ENCODE assay signal across 9 cellular contexts in the genomic region with DNA sequence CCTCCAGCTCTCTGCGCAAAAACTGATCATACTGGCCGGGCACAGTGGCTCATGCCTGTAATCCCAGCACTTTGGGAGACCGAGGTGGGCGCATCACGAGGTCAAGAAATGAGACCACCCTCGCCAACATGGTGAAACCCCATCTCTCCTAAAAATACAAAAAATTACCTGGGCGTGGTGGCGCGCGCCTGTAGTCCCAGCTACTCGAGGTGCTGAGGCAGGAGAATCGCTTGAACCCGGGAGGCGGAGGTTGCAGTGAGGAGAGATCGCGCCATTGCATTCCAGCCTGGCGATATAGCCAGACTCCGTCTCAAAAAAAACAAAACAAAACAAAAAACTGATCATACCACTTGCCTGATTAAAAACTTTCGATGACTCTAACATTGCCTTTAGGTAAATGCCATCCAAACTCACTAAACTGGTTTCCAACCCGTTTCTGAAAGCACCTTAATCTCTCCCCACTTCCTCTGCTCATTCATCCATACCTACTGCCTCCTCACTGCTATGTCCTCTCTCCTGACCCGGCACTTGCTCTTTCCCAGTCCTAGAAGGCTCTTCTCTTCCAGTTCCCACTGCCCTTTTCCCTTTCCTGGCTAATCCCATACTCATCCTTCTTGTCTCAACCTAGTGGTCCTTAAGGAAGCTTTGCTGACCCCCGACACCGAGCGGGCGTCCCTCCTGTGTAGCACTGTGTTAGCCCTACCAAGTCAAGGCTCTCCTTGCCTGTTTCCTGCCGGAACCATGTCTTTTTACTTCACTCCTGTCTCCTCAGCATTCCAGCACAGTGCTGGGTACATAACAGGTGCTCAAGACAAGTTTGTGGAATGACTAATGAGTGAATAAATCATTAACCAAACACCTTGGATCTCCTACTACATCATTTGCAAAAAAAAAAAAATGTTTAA. TPM values are rescaled to one million over a fixed set of nuclear protein-coding genes. Genes with fewer than 3 reads are reported as not detected.
DNase-seq lines count a peak whose midpoint lies in the region; ATAC-seq, FAIRE-seq and TF ChIP-seq lines count a peak whose summit lies in the region.
"Had no signal": no experiment of that assay in that cellular context is flagged by ENCODE, and none has a peak within 500 bp of the region (broad histone marks: within the 10 kb centered on the region; RNA-seq: fewer than 3 reads in every experiment).

No MANE protein-coding gene starts in this region.

- CTCF ChIA-PET in CD8-positive, alpha-beta memory T cell (lab: Charles Lee), result no interaction called here
- CTCF ChIA-PET in GM12878 (lab: Yijun Ruan, JAX), result interaction anchor here (0.6 kb wide), 1 partner anchor 112 kb away, joined by 3 read pairs; no protein-coding TSS in a partner anchor
- CTCF ChIA-PET in HepG2 (lab: Yijun Ruan, JAX; ENCODE audit: low intra/inter-chr PET ratio, low total read pairs), result no interaction called here

- H3K4me1 ChIP-seq in CD8-positive, alpha-beta memory T cell (ENCODE audit: insufficient read depth, low read length), result peaks cover 46% of the 10 kb centered on the region
- H3K4me1 ChIP-seq in GM12878 (ENCODE audit: control insufficient read depth, insufficient read depth, low read length), result peaks cover 8% of the 10 kb centered on the region
- H3K4me1 ChIP-seq in HepG2 (ENCODE audit: insufficient read depth, low read length), result peaks cover 42% of the 10 kb centered on the region
- no peaks in the 10 kb centered on the region for H3K4me1 ChIP-seq in aorta (ENCODE audit: control insufficient read depth in 1 of 2, insufficient read depth in 2 of 2, low read length in 2 of 2)

- SMC1A ChIA-PET in GM12878 (lab: Charles Lee; ENCODE audit: uncharacterized antibody, unreplicated experiment), result interaction anchor here (0.7 to 1.9 kb wide), 6 partner anchors 16 to 384 kb away, joined by 3 to 4 read pairs (median 4); no protein-coding TSS in a partner anchor

- FAIRE-seq in GM12878 (lab: Jason Lieb, UNC), result no peak
- FAIRE-seq in HepG2 (lab: Jason Lieb, UNC), result no peak

- in situ Hi-C loops in GM12878 (cut with MboI), result no loop called here
- in situ Hi-C loops in HepG2 (cut with HindIII; ENCODE audit: extremely low pct_ligation_motif_present, low pct_unique_long_range_greater_than_20kb), result no loop called here

- RAD21 ChIA-PET in GM12878 (lab: Charles Lee; ENCODE audit: unreplicated experiment), result interaction anchor here (2.8 kb wide), 1 partner anchor 75 kb away, joined by 22 read pairs; the partner anchor contains the start of gene UMAD1

- H3K4me1 Mint-ChIP-seq in CD8-positive, alpha-beta memory T cell, result peaks cover 33 to 39% (median 38%) of the 10 kb centered on the region in 3 donors

- H3K4me2 ChIP-seq in GM12878 (ENCODE audit: control insufficient read depth, insufficient read depth), result peak overlapping the region; percentile 51
- H3K4me2 ChIP-seq in HepG2 (ENCODE audit: low read depth, low read length), result peak overlapping the region; percentile 76

- H4K20me1 ChIP-seq in GM12878 (ENCODE audit: control insufficient read depth, insufficient read depth), result no peaks in the 10 kb centered on the region
- no peaks in the 10 kb centered on the region for H4K20me1 ChIP-seq in HepG2 (ENCODE audit: insufficient read depth, low read length)

- no TSS peak for BruUV-seq in GM12878 (replicated peaks; lab: Mats Ljungman, UMichigan)
- BruUV-seq in HepG2 (replicated peaks; lab: Mats Ljungman, UMichigan), result TSS peak; percentile 65

- WGBS in GM12878 (ENCODE audit: insufficient coverage, insufficient replicate concordance, low lambda C conversion rate, missing lambda C conversion rate), result 90% methylated on average over 23 of the region's 26 CpGs
- 77% methylated on average over 26 of the region's 26 CpGs for WGBS in HepG2 (ENCODE audit: low lambda C conversion rate)
- 91% methylated on average over 26 of the region's 26 CpGs for WGBS in aorta, 2 donors

- no peaks in the 10 kb centered on the region for H3K9me3 Mint-ChIP-seq in CD8-positive, alpha-beta memory T cell

- no peaks in the 10 kb centered on the region for H3K27me3 Mint-ChIP-seq in CD8-positive, alpha-beta memory T cell

- intact Hi-C loops in GM12878 (cut with micrococcal nuclease; ENCODE audit: unreplicated experiment) (loop anchor here (5.0 kb wide), 4 partner anchors 251 to 551 kb away; partner anchors contain the start of gene GLCCI1), HepG2 (cut with micrococcal nuclease; ENCODE audit: unreplicated experiment) (no loop called here), aorta (cut with DNase I) (loop anchor here in 1 of 2 donors (2.0 kb wide), 1 partner anchor 75 kb away; the partner anchor contains the start of gene UMAD1)

- H3K4me3 Mint-ChIP-seq in CD8-positive, alpha-beta memory T cell, result no peak overlapping the region
- H3K4me3 Mint-ChIP-seq: neural crest cell had no signal

- H3K27ac ChIP-seq in CD8-positive, alpha-beta memory T cell (ENCODE audit: low read depth, low read length), result peak overlapping the region; percentile 77
- H3K27ac ChIP-seq in GM12878 (ENCODE audit: control insufficient read depth, insufficient read depth) (peak overlapping the region; percentile 99), HepG2 (ENCODE audit: extremely low read length, insufficient read depth, low read length) (peak overlapping the region; percentile 73), aorta (ENCODE audit: low read depth in 1 of 2, low read length in 2 of 2) (peak overlapping the region; percentile 62 to 88)

- TF ChIP-seq EP300 in GM12878 (IDR thresholded peaks at IDR 0.05; ENCODE audit: borderline replicate concordance in 1 of 2, control insufficient read depth in 1 of 2, low read depth in 2 of 2, low read length in 2 of 2), result no peak
- TF ChIP-seq EP300 in HepG2 (IDR thresholded peaks at IDR 0.05; ENCODE audit: low read depth in 2 of 2, low read length in 2 of 2), result no peak
- no peak for TF ChIP-seq EP300 in HepG2 (CRISPR knock-in tag; IDR thresholded peaks at IDR 0.05; ENCODE audit: borderline replicate concordance)

- no peaks in the 10 kb centered on the region for H3K9me3 ChIP-seq in CD8-positive, alpha-beta memory T cell (ENCODE audit: low read length)
- no peaks in the 10 kb centered on the region for H3K9me3 ChIP-seq in GM12878 (replicated peaks; ENCODE audit: control insufficient read depth, insufficient read depth, low read length)
- no peaks in the 10 kb centered on the region for H3K9me3 ChIP-seq in HepG2 (ENCODE audit: low read length)
- H3K9me3 ChIP-seq in aorta (ENCODE audit: control insufficient read depth, low read length), result no peaks in the 10 kb centered on the region

- no peak for TF ChIP-seq RAD21 in GM12878 (IDR thresholded peaks at IDR 0.05; ENCODE audit: insufficient read depth, low read depth, low read length)
- no peak for TF ChIP-seq RAD21 in HepG2 (CRISPR knock-in tag; IDR thresholded peaks at IDR 0.05)

- peak overlapping the region; percentile 94 for H2AFZ ChIP-seq in GM12878 (ENCODE audit: control insufficient read depth, low read depth, low read length)
- H2AFZ ChIP-seq in HepG2 (ENCODE audit: low read length), result peak overlapping the region; percentile 97

- TF ChIP-seq CTCF in GM12878 (IDR thresholded peaks at IDR 0.05 in 2 of 3, conservative IDR thresholded peaks at IDR 0.05 in 1 of 3; ENCODE audit: control insufficient read depth in 2 of 3, extremely low read depth in 1 of 3, insufficient read depth in 1 of 3, low read depth in 3 of 3, low read length in 3 of 3) (no peak), HepG2 (CRISPR knock-in tag; IDR thresholded peaks at IDR 0.05) (no peak)

- H3K79me2 ChIP-seq in GM12878 (ENCODE audit: control insufficient read depth, insufficient read depth, low read length) (peaks cover 42% of the 10 kb centered on the region), HepG2 (ENCODE audit: insufficient read depth, low read length) (peaks cover 31% of the 10 kb centered on the region)

- peak overlapping the region; percentile 57 for H3K4me3 ChIP-seq in CD8-positive, alpha-beta memory T cell (ENCODE audit: low read length)
- H3K4me3 ChIP-seq in GM12878, result peak overlapping the region; percentile 89; the same call in 1 of the 2 replicates
- H3K4me3 ChIP-seq in HepG2 (replicated peaks in 1 of 3; ENCODE audit: insufficient read depth in 1 of 3, low read depth in 2 of 3, low read length in 3 of 3), result peak overlapping the region; percentile 67 to 83 (median 79)
- H3K4me3 ChIP-seq in aorta (ENCODE audit: low read length in 2 of 2), result peak overlapping the region; percentile 87 to 90

- ATAC-seq in GM21360 (IDR thresholded peaks at IDR 0.05; ENCODE audit: unreplicated experiment) (peak; percentile 4), HG03520 (IDR thresholded peaks at IDR 0.05; ENCODE audit: unreplicated experiment) (peak; percentile 8), GM12878 (no peak), HepG2 (peak; percentile 55), aorta (ENCODE audit: low FRiP score) (peak; percentile 14)

- no peak for TF ChIP-seq POLR2A in GM12878 (IDR thresholded peaks at IDR 0.05; ENCODE audit: low read depth, low read length)
- no peak for TF ChIP-seq POLR2A in HepG2 (IDR thresholded peaks at IDR 0.05; ENCODE audit: insufficient read depth in 1 of 2, low read depth in 2 of 2, low read length in 2 of 2)

- H3K36me3 ChIP-seq in CD8-positive, alpha-beta memory T cell (ENCODE audit: insufficient read depth, low read length), result no peaks in the 10 kb centered on the region
- H3K36me3 ChIP-seq in GM12878 (ENCODE audit: control insufficient read depth in 2 of 2, insufficient read depth in 2 of 2, low read length in 1 of 2) (no peaks in the 10 kb centered on the region), HepG2 (replicated peaks in 1 of 2; ENCODE audit: control insufficient read depth in 1 of 2, insufficient read depth in 2 of 2, low read length in 2 of 2) (peaks cover 0 to 2% of the 10 kb centered on the region in 2 experiments; a peak in 1 of 5 replicates), aorta (ENCODE audit: control insufficient read depth in 1 of 2, insufficient read depth in 2 of 2, low read length in 1 of 2) (no peaks in the 10 kb centered on the region)

- POLR2A ChIA-PET in CD8-positive, alpha-beta memory T cell (lab: Charles Lee), result interaction anchor here (0.6 kb wide), 1 partner anchor 50 kb away, joined by 3 read pairs; no protein-coding TSS in a partner anchor
- POLR2A ChIA-PET in GM12878 (lab: Charles Lee), result no interaction called here
- POLR2A ChIA-PET in HepG2 (lab: Yijun Ruan, JAX), result no interaction called here

- H3K27ac Mint-ChIP-seq in CD8-positive, alpha-beta memory T cell, result no peak overlapping the region

- H3K9ac ChIP-seq in GM12878 (ENCODE audit: control insufficient read depth, insufficient read depth, low read length), result peak overlapping the region; percentile 93
- peak overlapping the region; percentile 89 for H3K9ac ChIP-seq in HepG2 (ENCODE audit: insufficient read depth, low read depth, low read length)

- DNase-seq in CD8-positive, alpha-beta memory T cell, result no peak
- DNase-seq in GM12878 (ENCODE audit: low read depth, low spot score) (no peak), HepG2 (ENCODE audit: low spot score) (peak; percentile 21), aorta (peak in 1 of 2 donors; percentile 73), T-helper 9 cell (no peak), NCI-H2107 (lab: John Stamatoyannopoulos, UW) (no peak)

- H3K27me3 ChIP-seq in CD8-positive, alpha-beta memory T cell (ENCODE audit: insufficient read depth, low read length, poor library complexity, severe bottlenecking), result no peaks in the 10 kb centered on the region
- H3K27me3 ChIP-seq in GM12878 (replicated peaks in 1 of 2; ENCODE audit: control insufficient read depth in 2 of 2, insufficient read depth in 2 of 2, low read length in 1 of 2) (no peaks in the 10 kb centered on the region), HepG2 (ENCODE audit: control insufficient read depth in 1 of 2, insufficient read depth in 2 of 2, low read length in 2 of 2) (no peaks in the 10 kb centered on the region), aorta (ENCODE audit: control insufficient read depth in 1 of 2, insufficient read depth in 2 of 2, low read length in 1 of 2) (no peaks in the 10 kb centered on the region)

- H3K36me3 Mint-ChIP-seq in CD8-positive, alpha-beta memory T cell, result peaks cover 0 to 3% (median 2%) of the 10 kb centered on the region in 3 donors

RNA-seq across cellular contexts. Expression of gene MIOS, which starts 0.7 kb away (rescaled TPM):
- 10 to 100 TPM; 38.2 to 38.7 TPM for total RNA-seq in CD8-positive, alpha-beta memory T cell
- 18.8 TPM for polyA plus RNA-seq in CD8-positive, alpha-beta memory T cell
- total RNA-seq in GM12878 (2013; cell fraction: nucleolus; rRNA removed), result 430 and 456 TPM in 2 replicates
- total RNA-seq in GM12878 (2014; rRNA removed) (59.7 and 66.3 TPM in 2 replicates), GM12878 (2014; rRNA removed; fragmentation: Illumina TruSeq; extraction: Trizol) (57.4 and 60.5 TPM in 2 replicates), GM12878 (2021) (54.7 and 56.8 TPM in 2 replicates), HepG2 (2016; rRNA removed; fragmentation: Illumina TruSeq; extraction: Trizol) (33.5 and 36.2 TPM in 2 replicates), aorta (10 to 100 TPM; 22.8 to 23.2 TPM)
- polyA plus RNA-seq in GM12878 (2011; ENCODE audit: low read depth), result 34.6 TPM
- polyA plus RNA-seq in GM12878 (2011; rRNA removed) (94.9 and 153 TPM in 2 replicates), GM12878 (2014; fragmentation: Illumina TruSeq; extraction: Trizol) (41.7 and 59.1 TPM in 2 replicates), GM12878 (2014; fragmentation: Nextera tagmentation; extraction: Ambion mirVana) (10 to 100 TPM; 13.1 to 18.7 TPM), GM12878 (2014; rRNA removed) (32.6 and 44.7 TPM in 2 replicates), GM12878 (2016; fragmentation: Nextera tagmentation; extraction: Ambion mirVana) (10 to 100 TPM; 52.5 to 55.8 TPM), HepG2 (2011; rRNA removed) (11.8 and 15.2 TPM in 2 replicates), aorta (10 to 100 TPM in 1 of 2 donors, 1 to 10 TPM in 1; 6.3 to 16.2 TPM)
- 40.6 and 45.4 TPM in 2 replicates for polyA plus RNA-seq in GM12878 (2011; cell fraction: cytosol; rRNA removed)
- polyA plus RNA-seq in GM12878 (2011; cell fraction: nucleus; rRNA removed), result 67.2 and 74.7 TPM in 2 replicates
- polyA plus RNA-seq in GM12878 (2012), result 31.3 and 46.9 TPM in 2 replicates
- polyA minus RNA-seq in GM12878 (2011; rRNA and poly(A)+ RNA removed), result 121 and 193 TPM in 2 replicates
- polyA minus RNA-seq in GM12878 (2011; cell fraction: cytosol; rRNA and poly(A)+ RNA removed), result 36.8 and 39.8 TPM in 2 replicates
- 174 and 202 TPM in 2 replicates for polyA minus RNA-seq in GM12878 (2011; cell fraction: nucleus; rRNA and poly(A)+ RNA removed)
- 11.4 and 12.2 TPM in 2 replicates for total RNA-seq in HepG2 (2016; cell fraction: cytosol; rRNA removed; fragmentation: Illumina TruSeq; extraction: Trizol; ENCODE audit: low read depth)
- total RNA-seq in HepG2 (2016; cell fraction: insoluble cytoplasmic fraction; rRNA removed; fragmentation: Illumina TruSeq; extraction: Trizol), result 31.5 and 33.8 TPM in 2 replicates
- total RNA-seq in HepG2 (2016; cell fraction: membrane; rRNA removed; fragmentation: Illumina TruSeq; extraction: Trizol), result 18.8 and 19.9 TPM in 2 replicates
- 39.3 and 42.7 TPM in 2 replicates for total RNA-seq in HepG2 (2016; cell fraction: nucleus; rRNA removed; fragmentation: Illumina TruSeq; extraction: Trizol)
- polyA plus RNA-seq in HepG2 (2011; cell fraction: cytosol; rRNA removed), result 5.7 and 8.9 TPM in 2 replicates
- 8.6 and 10.4 TPM in 2 replicates for polyA plus RNA-seq in HepG2 (2011; cell fraction: nucleus; rRNA removed)
- polyA plus RNA-seq in HepG2 (2012), result 9.7 and 10.5 TPM in 2 replicates
- polyA plus RNA-seq in HepG2 (2016; cell fraction: cytosol; fragmentation: Illumina TruSeq; extraction: Trizol; ENCODE audit: low read depth), result 6.4 and 7.1 TPM in 2 replicates
- 19.7 and 23.4 TPM in 2 replicates for polyA plus RNA-seq in HepG2 (2016; cell fraction: insoluble cytoplasmic fraction; fragmentation: Illumina TruSeq; extraction: Trizol; ENCODE audit: low read depth)
- polyA plus RNA-seq in HepG2 (2016; cell fraction: membrane; fragmentation: Illumina TruSeq; extraction: Trizol; ENCODE audit: low read depth), result 7.5 and 8.1 TPM in 2 replicates
- 24.2 and 27.0 TPM in 2 replicates for polyA plus RNA-seq in HepG2 (2016; cell fraction: nucleus; fragmentation: Illumina TruSeq; extraction: Trizol; ENCODE audit: insufficient read depth, low read depth)
- 8.8 and 16.3 TPM in 2 replicates for polyA minus RNA-seq in HepG2 (2011; rRNA and poly(A)+ RNA removed; ENCODE audit: low replicate concordance)
- 9.5 and 13.8 TPM in 2 replicates for polyA minus RNA-seq in HepG2 (2011; cell fraction: cytosol; rRNA and poly(A)+ RNA removed)
- 78.3 and 78.4 TPM in 2 replicates for polyA minus RNA-seq in HepG2 (2011; cell fraction: nucleus; rRNA and poly(A)+ RNA removed)

RNA-seq across cellular contexts. Expression of gene COL28A1, which starts 30.3 kb away (rescaled TPM):
- total RNA-seq in CD8-positive, alpha-beta memory T cell, result not detected
- not detected for polyA plus RNA-seq in CD8-positive, alpha-beta memory T cell
- total RNA-seq in GM12878 (2013; cell fraction: nucleolus; rRNA removed), result 0.56 and 0.67 TPM in 2 replicates
- total RNA-seq in GM12878 (2014; rRNA removed) (not detected in 2 replicates), GM12878 (2014; rRNA removed; fragmentation: Illumina TruSeq; extraction: Trizol) (0.05 TPM in 1 of 2 replicates, not detected in the other), GM12878 (2021) (not detected in 2 replicates), HepG2 (2016; rRNA removed; fragmentation: Illumina TruSeq; extraction: Trizol) (0.07 TPM in 1 of 2 replicates, not detected in the other), aorta (1 to 10 TPM; 1.6 to 3.2 TPM)
- not detected for polyA plus RNA-seq in GM12878 (2011; ENCODE audit: low read depth)
- polyA plus RNA-seq in GM12878 (2011; rRNA removed) (0.05 and 0.06 TPM in 2 replicates), GM12878 (2014; fragmentation: Illumina TruSeq; extraction: Trizol) (not detected in 2 replicates), GM12878 (2014; fragmentation: Nextera tagmentation; extraction: Ambion mirVana) (not detected), GM12878 (2014; rRNA removed) (0.22 TPM in 1 of 2 replicates, not detected in the other), GM12878 (2016; fragmentation: Nextera tagmentation; extraction: Ambion mirVana) (not detected), HepG2 (2011; rRNA removed) (0.07 and 0.15 TPM in 2 replicates), aorta (under 1 TPM; 0.26 to 0.63 TPM)
- 0.03 and 0.05 TPM in 2 replicates for polyA plus RNA-seq in GM12878 (2011; cell fraction: cytosol; rRNA removed)
- polyA plus RNA-seq in GM12878 (2011; cell fraction: nucleus; rRNA removed), result 0.36 and 0.41 TPM in 2 replicates
- polyA plus RNA-seq in GM12878 (2012), result 0.06 and 0.08 TPM in 2 replicates
- 0.15 TPM in 2 replicates for polyA minus RNA-seq in GM12878 (2011; rRNA and poly(A)+ RNA removed)
- polyA minus RNA-seq in GM12878 (2011; cell fraction: cytosol; rRNA and poly(A)+ RNA removed), result not detected in 2 replicates
- polyA minus RNA-seq in GM12878 (2011; cell fraction: nucleus; rRNA and poly(A)+ RNA removed), result 0.24 and 0.38 TPM in 2 replicates
- total RNA-seq in HepG2 (2016; cell fraction: cytosol; rRNA removed; fragmentation: Illumina TruSeq; extraction: Trizol; ENCODE audit: low read depth), result not detected in 2 replicates
- total RNA-seq in HepG2 (2016; cell fraction: insoluble cytoplasmic fraction; rRNA removed; fragmentation: Illumina TruSeq; extraction: Trizol), result 0.04 TPM in 1 of 2 replicates, not detected in the other
- total RNA-seq in HepG2 (2016; cell fraction: membrane; rRNA removed; fragmentation: Illumina TruSeq; extraction: Trizol), result not detected in 2 replicates
- 0.19 and 0.25 TPM in 2 replicates for total RNA-seq in HepG2 (2016; cell fraction: nucleus; rRNA removed; fragmentation: Illumina TruSeq; extraction: Trizol)
- polyA plus RNA-seq in HepG2 (2011; cell fraction: cytosol; rRNA removed), result 0.03 TPM in 1 of 2 replicates, not detected in the other
- 0.61 and 0.79 TPM in 2 replicates for polyA plus RNA-seq in HepG2 (2011; cell fraction: nucleus; rRNA removed)
- 0.08 and 0.13 TPM in 2 replicates for polyA plus RNA-seq in HepG2 (2012)
- polyA plus RNA-seq in HepG2 (2016; cell fraction: cytosol; fragmentation: Illumina TruSeq; extraction: Trizol; ENCODE audit: low read depth), result not detected in 2 replicates
- polyA plus RNA-seq in HepG2 (2016; cell fraction: insoluble cytoplasmic fraction; fragmentation: Illumina TruSeq; extraction: Trizol; ENCODE audit: low read depth), result not detected in 2 replicates
- not detected in 2 replicates for polyA plus RNA-seq in HepG2 (2016; cell fraction: membrane; fragmentation: Illumina TruSeq; extraction: Trizol; ENCODE audit: low read depth)
- polyA plus RNA-seq in HepG2 (2016; cell fraction: nucleus; fragmentation: Illumina TruSeq; extraction: Trizol; ENCODE audit: insufficient read depth, low read depth), result 0.11 and 0.25 TPM in 2 replicates
- not detected in 2 replicates for polyA minus RNA-seq in HepG2 (2011; rRNA and poly(A)+ RNA removed; ENCODE audit: low replicate concordance)
- not detected in 2 replicates for polyA minus RNA-seq in HepG2 (2011; cell fraction: cytosol; rRNA and poly(A)+ RNA removed)
- 0.37 and 0.39 TPM in 2 replicates for polyA minus RNA-seq in HepG2 (2011; cell fraction: nucleus; rRNA and poly(A)+ RNA removed)
